8 cellular contexts compared by ENCODE assay signal in genomic region chr2:237475704-237476107, GRCh38. TPM values are rescaled to one million over a fixed set of nuclear protein-coding genes. Genes with fewer than 3 reads are reported as not detected.
DNase-seq lines count a peak whose midpoint lies in the region; ATAC-seq and TF ChIP-seq lines count a peak whose summit lies in the region.

No MANE protein-coding gene starts in this region.

- H3K4me3 ChIP-seq in DOHH2 (ENCODE audit: low read length) (peak overlapping the region; percentile 88), KMS-11 (IDR thresholded peaks at IDR 0.05; ENCODE audit: insufficient read depth, low read depth, low read length) (peak overlapping the region; percentile 70), gastroesophageal sphincter (peak overlapping the region; percentile 66 to 78), prostate gland (peak overlapping the region; percentile 62 to 66)

- no peaks in the 10 kb centered on the region for H3K9me3 ChIP-seq in DOHH2 (ENCODE audit: control insufficient read depth, insufficient read depth, low read length)
- no peaks in the 10 kb centered on the region for H3K9me3 ChIP-seq in gastroesophageal sphincter
- no peaks in the 10 kb centered on the region for H3K9me3 ChIP-seq in prostate gland

- TF ChIP-seq EP300 in gastroesophageal sphincter (IDR thresholded peaks at IDR 0.05) = no peak

- H3K36me3 ChIP-seq in DOHH2 (ENCODE audit: control insufficient read depth, low read length) = no peaks in the 10 kb centered on the region
- no peaks in the 10 kb centered on the region for H3K36me3 ChIP-seq in KMS-11 (ENCODE audit: insufficient read depth)
- no peaks in the 10 kb centered on the region for H3K36me3 ChIP-seq in gastroesophageal sphincter
- H3K36me3 ChIP-seq in prostate gland = no peaks in the 10 kb centered on the region

- TF ChIP-seq CTCF in DOHH2 (IDR thresholded peaks at IDR 0.05; ENCODE audit: low read depth, low read length, poor library complexity, severe bottlenecking) (peak; percentile 47), KMS-11 (conservative IDR thresholded peaks at IDR 0.05; ENCODE audit: low read depth, low read length) (0 out of 2 replicates have a peak, but pooled peaks have one; percentile 51), gastroesophageal sphincter (IDR thresholded peaks at IDR 0.05) (peak in 1 of 4 experiments; percentile 16), prostate gland (IDR thresholded peaks at IDR 0.05) (peak in 1 of 4 experiments; percentile 6)

- H3K27me3 ChIP-seq in DOHH2 (ENCODE audit: control insufficient read depth, low read length) (peaks cover 18% of the 10 kb centered on the region), KMS-11 (ENCODE audit: insufficient read depth, low read depth) (no peaks in the 10 kb centered on the region), gastroesophageal sphincter (no peaks in the 10 kb centered on the region), prostate gland (replicated peaks; ENCODE audit: insufficient read depth) (no peaks in the 10 kb centered on the region)

- TF ChIP-seq POLR2A in gastroesophageal sphincter (IDR thresholded peaks at IDR 0.05) (no peak), prostate gland (IDR thresholded peaks at IDR 0.05) (no peak)

- H3K4me2 ChIP-seq in DOHH2 (ENCODE audit: low read length) = peak overlapping the region; percentile 65
- peak overlapping the region; percentile 93 for H3K4me2 ChIP-seq in KMS-11

- no peaks in the 10 kb centered on the region for H4K20me1 ChIP-seq in DOHH2 (ENCODE audit: control insufficient read depth, insufficient read depth, low read depth, low read length)
- H4K20me1 ChIP-seq in KMS-11 (ENCODE audit: insufficient read depth) = no peaks in the 10 kb centered on the region

- H3K79me2 ChIP-seq in DOHH2 (ENCODE audit: control insufficient read depth, low read length) (no peaks in the 10 kb centered on the region), KMS-11 (ENCODE audit: insufficient read depth, low read depth) (no peaks in the 10 kb centered on the region)

- peak overlapping the region; percentile 99 for H2AFZ ChIP-seq in KMS-11 (ENCODE audit: low read depth)

- no peaks in the 10 kb centered on the region for H3F3A ChIP-seq in DOHH2 (ENCODE audit: control insufficient read depth, insufficient read depth)

- peak; percentile 25 for ATAC-seq in gastroesophageal sphincter
- no peak for ATAC-seq in HG02623 (IDR thresholded peaks at IDR 0.05; ENCODE audit: unreplicated experiment)

- intact Hi-C loops in prostate gland (cut with DNase I) = loop anchor here (2.0 to 5.0 kb wide), 2 partner anchors 55 to 383 kb away; no protein-coding TSS in a partner anchor

- DNase-seq in activated CD8-positive, alpha-beta memory T cell treated with anti-CD3 and anti-CD28 coated beads, Interleukin-2, amount 50 U/mL, for 48 hours = peak; percentile 74
- no peak for DNase-seq in prostate gland (ENCODE audit: low spot score)
- no peak for DNase-seq in effector CD4-positive, alpha-beta T cell
- DNase-seq in C1 segment of cervical spinal cord (lab: John Stamatoyannopoulos, UW) = no peak

- H3K27ac ChIP-seq in DOHH2 (ENCODE audit: low read depth, low read length) (no peak overlapping the region), KMS-11 (peak overlapping the region; percentile 32; the same call in 1 of the 2 replicates), gastroesophageal sphincter (peak overlapping the region in 3 of 4 donors; percentile 92 to 94 (median 94)), prostate gland (peak overlapping the region; percentile 86 to 89)

- no peaks in the 10 kb centered on the region for H3K9me2 ChIP-seq in DOHH2 (replicated peaks; ENCODE audit: control insufficient read depth, low read length)

- 5 to 20% methylated on average over 4 to 5 of the region's 15 CpGs for WGBS in gastroesophageal sphincter (ENCODE audit: low coverage in 1 of 2), 2 donors
- 17% methylated on average over 15 of the region's 15 CpGs for WGBS in prostate gland

- peak overlapping the region; percentile 87 for H3K9ac ChIP-seq in KMS-11

- peaks cover 9% of the 10 kb centered on the region for H3K4me1 ChIP-seq in DOHH2 (ENCODE audit: control insufficient read depth, low read length)
- peaks cover 10% of the 10 kb centered on the region for H3K4me1 ChIP-seq in KMS-11 (ENCODE audit: low read depth, poor library complexity, severe bottlenecking)
- H3K4me1 ChIP-seq in gastroesophageal sphincter = peaks cover 0 to 65% (median 13%) of the 10 kb centered on the region in 3 donors
- H3K4me1 ChIP-seq in prostate gland (replicated peaks) = peaks cover 2% of the 10 kb centered on the region

RNA-seq across cellular contexts. Expression of gene MLPH, which starts 11.3 kb away (rescaled TPM):
- 10 to 100 TPM in 2 of 4 donors, 1 to 10 TPM in 2; 1.8 to 13.8 (median 10.8) TPM for total RNA-seq in gastroesophageal sphincter
- 100 to 1,000 TPM; 371 to 393 TPM for total RNA-seq in prostate gland

Comparison
In these comparisons a context has a peak if more than half of its experiments do, and no peak if none do; other contexts are left out.
1. RNA of gene MLPH, which starts 11.3 kb away (total RNA-seq): 371 to 393 TPM in prostate gland; 1.8 to 13.8 TPM in gastroesophageal sphincter; every median in the first group is over 10 times any median in the second.
2. Peak in every context shown above with its lines, with median percentiles within 50 percentile points of each other: H3K4me3 ChIP-seq.